Comparison of ENCODE assay signal across 13 cellular contexts in genomic region chr5:141506381-141507155, GRCh38. TPM values are rescaled to one million over a fixed set of nuclear protein-coding genes. Genes with fewer than 3 reads are reported as not detected.
A peak's percentile ranks its signal among the peaks of the same experiment; 100 is the strongest.
DNase-seq lines count a peak whose midpoint lies in the region; ATAC-seq and TF ChIP-seq lines count a peak whose summit lies in the region.
"Had no signal": no experiment of that assay in that cellular context is flagged by ENCODE, and none has a peak within 500 bp of the region (broad histone marks: within the 10 kb centered on the region; RNA-seq: fewer than 3 reads in every experiment).

No MANE protein-coding gene starts in this region.

- ATAC-seq in heart right ventricle (no peak), left cardiac atrium (no peak)
- no peak for ATAC-seq in stimulated activated naive CD8-positive, alpha-beta T cell treated with anti-CD3 and anti-CD28 coated beads, Interleukin-15, Interleukin-2, amounts not matched to agents 100 U/mL and 50 U/mL, for 24 hours
- ATAC-seq: activated CD4-positive, alpha-beta T cell treated with anti-CD3 and anti-CD28 coated beads for 36 hours had no signal

- no peak for TF ChIP-seq EP300 in ovary (IDR thresholded peaks at IDR 0.05)

- peak overlapping the region in 8 of 10 donors; percentile 68 to 95 (median 84) for H3K27ac ChIP-seq in heart right ventricle
- peak overlapping the region; percentile 94 for H3K27ac ChIP-seq in epithelial cell of prostate
- H3K27ac ChIP-seq in ovary: peak overlapping the region; percentile 48 to 88
- H3K27ac ChIP-seq in uterus: peak overlapping the region; percentile 97 to 98

- H3K4me3 ChIP-seq in heart right ventricle: no peak overlapping the region
- no peak overlapping the region for H3K4me3 ChIP-seq in ovary
- no peak overlapping the region for H3K4me3 ChIP-seq in uterus

- DNase-seq in heart right ventricle (no peak), left cardiac atrium (no peak), epithelial cell of prostate (ENCODE audit: low read depth, low spot score) (no peak), ovary (no peak), uterus (no peak), NCI-H187 treated with DMSO at 0.1 percent for 48 hours (lab: John Stamatoyannopoulos, UW) (no peak), NCI-H510A treated with DMSO at 0.1 percent for 48 hours (lab: John Stamatoyannopoulos, UW) (no peak)
- no peak for DNase-seq in stimulated activated naive CD8-positive, alpha-beta T cell treated with anti-CD3 and anti-CD28 coated beads, Interleukin-15, Interleukin-2, amounts not matched to agents 100 U/mL and 50 U/mL, for 24 hours
- DNase-seq: ACHN; activated CD4-positive, alpha-beta T cell treated with anti-CD3 and anti-CD28 coated beads for 36 hours; DMS 273 treated with DMSO at 0.1 percent for 48 hours; GOT3; NCI-H2081 treated with DMSO at 0.1 percent for 48 hours had no signal

- TF ChIP-seq POLR2A in ovary (IDR thresholded peaks at IDR 0.05) (no peak), uterus (IDR thresholded peaks at IDR 0.05) (no peak)

- 86 to 88% methylated on average over 8 of the region's 8 CpGs for WGBS in heart right ventricle, 2 donors
- 86 to 88% (median 88%) methylated on average over 8 of the region's 8 CpGs for WGBS in ovary, 3 donors

- no peaks in the 10 kb centered on the region for H3K9me3 ChIP-seq in heart right ventricle
- H3K9me3 ChIP-seq in ovary: no peaks in the 10 kb centered on the region
- no peaks in the 10 kb centered on the region for H3K9me3 ChIP-seq in uterus

- TF ChIP-seq CTCF in heart right ventricle (IDR thresholded peaks at IDR 0.05) (no peak), ovary (IDR thresholded peaks at IDR 0.05) (no peak), uterus (IDR thresholded peaks at IDR 0.05) (no peak)

- H3K27me3 ChIP-seq in heart right ventricle: no peaks in the 10 kb centered on the region
- no peaks in the 10 kb centered on the region for H3K27me3 ChIP-seq in ovary
- no peaks in the 10 kb centered on the region for H3K27me3 ChIP-seq in uterus

- H3K36me3 ChIP-seq in heart right ventricle: peaks cover 0 to 72% (median 11%) of the 10 kb centered on the region in 9 donors
- H3K36me3 ChIP-seq in ovary: no peaks in the 10 kb centered on the region
- H3K36me3 ChIP-seq in uterus: no peaks in the 10 kb centered on the region

- H3K4me1 ChIP-seq in heart right ventricle (peaks cover 21 to 45% (median 34%) of the 10 kb centered on the region in 9 donors), ovary (ENCODE audit: insufficient read depth) (peaks cover 13% of the 10 kb centered on the region), uterus (peaks cover 13 to 17% of the 10 kb centered on the region in 2 donors)

- intact Hi-C loops in heart right ventricle (cut with DNase I) (no loop called here), left cardiac atrium (cut with DNase I) (no loop called here), ovary (cut with DNase I) (no loop called here), uterus (cut with DNase I; ENCODE audit: low total_unique reads) (no loop called here)

RNA-seq across cellular contexts. Expression of gene PCDHGC5, which starts 17.7 kb away (rescaled TPM):
- total RNA-seq in heart right ventricle: 1 to 10 TPM; 2.2 to 4.9 (median 3.3) TPM
- polyA plus RNA-seq in heart right ventricle: 10 to 100 TPM in 1 of 2 donors, under 1 TPM in 1; 0.38 to 10.2 TPM
- 1 to 10 TPM in 1 of 2 donors, under 1 TPM in 1; 0.97 to 1.7 TPM for total RNA-seq in left cardiac atrium
- total RNA-seq in ovary: 1 to 10 TPM; 1.4 to 3.5 (median 2.0) TPM
- under 1 TPM; 0.19 to 0.48 TPM for polyA plus RNA-seq in ovary
- total RNA-seq in uterus: 1 to 10 TPM in 3 of 4 donors, under 1 TPM in 1; under 0.01 to 7.5 (median 3.4) TPM
- total RNA-seq: activated CD4-positive, alpha-beta T cell treated with anti-CD3 and anti-CD28 coated beads for 36 hours had no signal

RNA-seq across cellular contexts. Expression of gene PCDHGC4, which starts 21.7 kb away (rescaled TPM):
- total RNA-seq in heart right ventricle (1 to 10 TPM; 1.7 to 4.3 (median 3.1) TPM), left cardiac atrium (1 to 10 TPM; 1.4 to 1.7 TPM), ovary (1 to 10 TPM; 1.0 to 4.5 (median 2.4) TPM), uterus (1 to 10 TPM; 2.9 to 8.0 (median 6.7) TPM)
- polyA plus RNA-seq in heart right ventricle (1 to 10 TPM in 1 of 2 donors, under 1 TPM in 1; 0.12 to 5.0 TPM), ovary (under 1 TPM; 0.22 to 0.32 TPM)
- total RNA-seq: activated CD4-positive, alpha-beta T cell treated with anti-CD3 and anti-CD28 coated beads for 36 hours had no signal

RNA-seq across cellular contexts. Expression of gene PCDHGC3, which starts 30.8 kb away (rescaled TPM):
- 10 to 100 TPM; 12.8 to 19.5 (median 15.9) TPM for total RNA-seq in heart right ventricle
- polyA plus RNA-seq in heart right ventricle: 10 to 100 TPM; 43.4 to 48.6 TPM
- 10 to 100 TPM; 33.7 to 39.1 TPM for total RNA-seq in left cardiac atrium
- total RNA-seq in ovary: 10 to 100 TPM; 19.6 to 85.3 (median 67.7) TPM
- 10 to 100 TPM; 63.1 to 92.9 TPM for polyA plus RNA-seq in ovary
- total RNA-seq in uterus: 100 to 1,000 TPM in 3 of 4 donors, 10 to 100 TPM in 1; 25.9 to 146 (median 123) TPM
